Comparison of ENCODE assay signal across 3 cellular contexts in genomic region chr5:137788560-137788959, GRCh38. TPM values are rescaled to one million over a fixed set of nuclear protein-coding genes. Genes with fewer than 3 reads are reported as not detected.
DNase-seq lines count a peak whose midpoint lies in the region; ATAC-seq, FAIRE-seq and TF ChIP-seq lines count a peak whose summit lies in the region.
"Not testable (repeated sequence)": the region's sequence is repeated elsewhere in the genome, so short reads cannot be mapped to it uniquely, and the experiment has no call there.
"Had no signal": no experiment of that assay in that cellular context is flagged by ENCODE, and none has a peak within 500 bp of the region (broad histone marks: within the 10 kb centered on the region; RNA-seq: fewer than 3 reads in every experiment).

No MANE protein-coding gene starts in this region.

- DNase-seq in K562 (ENCODE audit: extremely low read depth in 1 of 4, low spot score in 3 of 4) = not testable (repeated sequence)

- H3K36me3 ChIP-seq in HEK293 (ENCODE audit: control insufficient read depth in 2 of 2, insufficient read depth in 1 of 2, low read length in 2 of 2); K562 (ENCODE audit: control insufficient read depth, insufficient read depth, low read length): not testable (repeated sequence)

- not testable (repeated sequence) for BruUV-seq in K562 (replicated peaks; lab: Mats Ljungman, UMichigan)

- not testable (repeated sequence) for H3K27me3 ChIP-seq in K562 (ENCODE audit: control insufficient read depth in 2 of 2, insufficient read depth in 2 of 2, low read length in 2 of 2)

- POLR2A ChIA-PET in HEK293 (lab: Yijun Ruan, JAX); K562 (lab: Yijun Ruan, JAX): not testable (repeated sequence)

- in situ Hi-C loops in K562 (cut with MboI) = not testable (repeated sequence)

- H3K9ac ChIP-seq in K562 (ENCODE audit: insufficient read depth in 1 of 2, low read depth in 2 of 2, low read length in 2 of 2) = not testable (repeated sequence)

- not testable (repeated sequence) for H3K9me3 ChIP-seq in HEK293 (ENCODE audit: control insufficient read depth, insufficient read depth, low read depth, low read length); K562 (replicated peaks; ENCODE audit: control insufficient read depth, insufficient read depth, low read depth, low read length)

- TF ChIP-seq RAD21 in K562 (CRISPR knock-in tag; conservative IDR thresholded peaks at IDR 0.05 in 1 of 2, IDR thresholded peaks at IDR 0.05 in 1 of 2) = not testable (repeated sequence)

- TF ChIP-seq CTCF in HEK293 (tag by site-specific recombination; IDR thresholded peaks at IDR 0.05); K562 (IDR thresholded peaks at IDR 0.05 in 2 of 3, conservative IDR thresholded peaks at IDR 0.05 in 1 of 3; ENCODE audit: insufficient read depth in 2 of 3, low read depth in 1 of 3, low read length in 3 of 3): not testable (repeated sequence)

- WGBS in K562 (ENCODE audit: insufficient coverage, low coverage, missing lambda C conversion rate) = 0% methylated on average over 1 of the region's 2 CpGs

- not testable (repeated sequence) for FAIRE-seq in K562 (lab: Jason Lieb, UNC)

- H3K27ac ChIP-seq in HEK293 (ENCODE audit: extremely low read depth, low read depth, low read length); K562 (ENCODE audit: extremely low read depth, low read depth, low read length): not testable (repeated sequence)

- not testable (repeated sequence) for TF ChIP-seq POLR2A in K562 (conservative IDR thresholded peaks at IDR 0.05)

- H4K20me1 ChIP-seq in K562 (replicated peaks; ENCODE audit: control insufficient read depth, insufficient read depth, low read length) = not testable (repeated sequence)

- TF ChIP-seq EP300 in K562 (IDR thresholded peaks at IDR 0.05; ENCODE audit: low read length) = not testable (repeated sequence)

- H3K4me2 ChIP-seq in K562 (ENCODE audit: insufficient read depth, low read length) = not testable (repeated sequence)

- intact Hi-C loops in K562 (cut with micrococcal nuclease) = not testable (repeated sequence)

- H3K9me1 ChIP-seq in K562 (ENCODE audit: control insufficient read depth, insufficient read depth, low read length) = not testable (repeated sequence)

- not testable (repeated sequence) for H2AFZ ChIP-seq in K562 (ENCODE audit: low read depth, low read length)

- CTCF ChIA-PET in HEK293 (lab: Yijun Ruan, JAX); K562 (lab: Yijun Ruan, JAX; ENCODE audit: low intra/inter-chr PET ratio): not testable (repeated sequence)

- ATAC-seq in K562 = not testable (repeated sequence)

- H3K79me2 ChIP-seq in K562 (ENCODE audit: control insufficient read depth, insufficient read depth, low read length) = not testable (repeated sequence)

- not testable (repeated sequence) for H3K4me3 ChIP-seq in HEK293 (ENCODE audit: low read depth, low read length); K562

- H3K4me1 ChIP-seq in HEK293 (ENCODE audit: control insufficient read depth, insufficient read depth, low read length); K562 (replicated peaks in 1 of 2; ENCODE audit: control insufficient read depth in 2 of 2, insufficient read depth in 2 of 2, low read length in 2 of 2): not testable (repeated sequence)

TF ChIP-seq in HEK293, 187 proteins besides CTCF, POLR2A, EP300 and RAD21 (continues in another document):
- 0 out of 2 replicates have a peak, but pooled peaks have one; percentile 25 for TF ChIP-seq ZNF580 (tag by site-specific recombination; IDR thresholded peaks at IDR 0.05)

TF ChIP-seq in K562, 482 proteins besides CTCF, POLR2A, EP300 and RAD21:
- peak; percentile 87 for TF ChIP-seq ZNF146 (CRISPR knock-in tag; IDR thresholded peaks at IDR 0.05; ENCODE audit: unreplicated experiment)
- TF ChIP-seq RBM25 (IDR thresholded peaks at IDR 0.05; ENCODE audit: low read depth, low read length, severe bottlenecking) = peak; percentile 4
- TF ChIP-seq SMARCA5 (IDR thresholded peaks at IDR 0.05) = 0 out of 2 replicates have a peak, but pooled peaks have one; percentile 27
- 0 out of 4 replicates have a peak, but pooled peaks of 1 of the 2 experiments have one; percentile 14 for TF ChIP-seq KDM1A (IDR thresholded peaks at IDR 0.05)

RNA-seq across cellular contexts. Expression of gene HNRNPA0, which starts 34.4 kb away (rescaled TPM):
- 5.5 and 7.0 TPM in 2 replicates for total RNA-seq in K562 (2011; cell fraction: chromatin; rRNA removed; ENCODE audit: low replicate concordance)
- total RNA-seq in K562 (2011; cell fraction: nucleolus; rRNA removed) = 5.8 and 7.3 TPM in 2 replicates
- 8.4 and 11.3 TPM in 2 replicates for total RNA-seq in K562 (2011; cell fraction: nucleoplasm; rRNA removed)
- total RNA-seq in K562 (2014; rRNA removed) = 9.9 and 10.9 TPM in 2 replicates
- total RNA-seq in K562 (2014; rRNA removed; fragmentation: Illumina TruSeq; extraction: Trizol) = 9.2 and 10.3 TPM in 2 replicates
- total RNA-seq in K562 (2015; rRNA removed; fragmentation: Illumina TruSeq; extraction: Trizol) = 14.0 and 14.1 TPM in 2 replicates
- total RNA-seq in K562 (2021) = 29.8 and 33.3 TPM in 2 replicates
- polyA plus RNA-seq in K562 (2011; rRNA removed) = 10.7 and 11.0 TPM in 2 replicates
- polyA plus RNA-seq in K562 (2011; cell fraction: cytosol; rRNA removed) = 8.9 and 13.6 TPM in 2 replicates
- 4.6 and 4.7 TPM in 2 replicates for polyA plus RNA-seq in K562 (2011; cell fraction: nucleus; rRNA removed)
- polyA plus RNA-seq in K562 (2012) = 22.8 and 30.2 TPM in 2 replicates
- 20.2 and 27.4 TPM in 2 replicates for polyA plus RNA-seq in K562 (2014; fragmentation: Illumina TruSeq; extraction: Trizol)
- polyA plus RNA-seq in K562 (2014; fragmentation: Nextera tagmentation; extraction: Ambion mirVana) = 1 to 10 TPM; 5.0 to 5.7 TPM
- polyA plus RNA-seq in K562 (2014; rRNA removed) = 24.6 and 26.7 TPM in 2 replicates
- 6.5 and 8.4 TPM in 2 replicates for polyA minus RNA-seq in K562 (2011; rRNA and poly(A)+ RNA removed)
- polyA minus RNA-seq in K562 (2011; cell fraction: cytosol; rRNA and poly(A)+ RNA removed) = 7.5 and 8.3 TPM in 2 replicates
- polyA minus RNA-seq in K562 (2011; cell fraction: nucleus; rRNA and poly(A)+ RNA removed) = 3.9 and 7.9 TPM in 2 replicates

RNA-seq across cellular contexts. Expression of gene KLHL3, which starts 52.7 kb away (rescaled TPM):
- 2.6 and 4.0 TPM in 2 replicates for total RNA-seq in K562 (2011; cell fraction: chromatin; rRNA removed; ENCODE audit: low replicate concordance)
- 1.6 and 2.3 TPM in 2 replicates for total RNA-seq in K562 (2011; cell fraction: nucleolus; rRNA removed)
- 2.4 and 3.3 TPM in 2 replicates for total RNA-seq in K562 (2011; cell fraction: nucleoplasm; rRNA removed)
- total RNA-seq in K562 (2014; rRNA removed) (under 0.01 and 0.65 TPM in 2 replicates), K562 (2014; rRNA removed; fragmentation: Illumina TruSeq; extraction: Trizol) (0.26 and 0.33 TPM in 2 replicates), K562 (2015; rRNA removed; fragmentation: Illumina TruSeq; extraction: Trizol) (0.64 and 0.65 TPM in 2 replicates), K562 (2021) (0.31 and 0.38 TPM in 2 replicates)
- polyA plus RNA-seq in K562 (2011; rRNA removed) (1.5 and 2.1 TPM in 2 replicates), K562 (2014; fragmentation: Illumina TruSeq; extraction: Trizol) (0.22 and 0.24 TPM in 2 replicates), K562 (2014; fragmentation: Nextera tagmentation; extraction: Ambion mirVana) (under 1 TPM; 0.14 to 0.18 TPM), K562 (2014; rRNA removed) (0.19 and 0.47 TPM in 2 replicates)
- 0.58 and 0.94 TPM in 2 replicates for polyA plus RNA-seq in K562 (2011; cell fraction: cytosol; rRNA removed)
- 4.1 and 5.2 TPM in 2 replicates for polyA plus RNA-seq in K562 (2011; cell fraction: nucleus; rRNA removed)
- polyA plus RNA-seq in K562 (2012) = 0.43 and 2.9 TPM in 2 replicates
- polyA minus RNA-seq in K562 (2011; rRNA and poly(A)+ RNA removed) = 4.1 and 4.4 TPM in 2 replicates
- 0.64 TPM in 1 of 2 replicates, not detected in the other for polyA minus RNA-seq in K562 (2011; cell fraction: cytosol; rRNA and poly(A)+ RNA removed)
- polyA minus RNA-seq in K562 (2011; cell fraction: nucleus; rRNA and poly(A)+ RNA removed) = 3.4 and 6.1 TPM in 2 replicates
- polyA plus RNA-seq: CD14-positive monocyte had no signal
